ENCODE assay signal across 8 cellular contexts in genomic region chr12:17588968-17589367, GRCh38.
DNase-seq lines count a peak whose midpoint lies in the region; ATAC-seq and TF ChIP-seq lines count a peak whose summit lies in the region.

No MANE protein-coding gene starts in this region.

- in situ Hi-C loops in astrocyte of the cerebellum (cut with HindIII; ENCODE audit: low sequenced_read_pairs) = no loop called here

- H3K4me3 ChIP-seq in astrocyte of the cerebellum (ENCODE audit: low read depth, low read length) = no peak overlapping the region

- peak; percentile 39 for TF ChIP-seq CTCF in astrocyte of the cerebellum (IDR thresholded peaks at IDR 0.05; ENCODE audit: low read depth, low read length, missing control alignments)

- no peak for ATAC-seq in GM21619 (IDR thresholded peaks at IDR 0.05; ENCODE audit: unreplicated experiment)

- DNase-seq in ELF-1 (ENCODE audit: low read depth, low spot score) (peak; percentile 4), LoVo (ENCODE audit: low spot score) (peak; percentile 37), astrocyte of the cerebellum (ENCODE audit: low read depth) (no peak), mucosa of gallbladder (ENCODE audit: low spot score) (peak; percentile 37), SKM-1 treated with dmso at 0.1 percent for 144 hours (lab: John Stamatoyannopoulos, UW; ENCODE audit: unreplicated experiment) (no peak), T-helper 2 cell (no peak), DMS79 (lab: John Stamatoyannopoulos, UW) (no peak)

Comparison
In these comparisons a context has a peak if more than half of its experiments do, and no peak if none do; other contexts are left out.
1. DNase-seq: peak in ELF-1 (single experiment), LoVo (single experiment) and mucosa of gallbladder (single experiment); none in astrocyte of the cerebellum (single experiment), SKM-1 treated with dmso at 0.1 percent for 144 hours (single experiment), T-helper 2 cell (0 of 5) and DMS79 (single experiment).